1 cellular context compared by ENCODE assay signal in genomic region chr4:52655505-52655904, GRCh38.
TF ChIP-seq lines count a peak whose summit lies in the region.

No MANE protein-coding gene starts in this region.

TF ChIP-seq in GM23338, 12 proteins besides CTCF, POLR2A, EP300 and RAD21 (continued from another document):
- TF ChIP-seq ZNF462 (CRISPR knock-in tag; IDR thresholded peaks at IDR 0.05) (no peak), EZH2phosphoT487 (IDR thresholded peaks at IDR 0.05; ENCODE audit: unreplicated experiment) (no peak)
